ENCODE assay signal across 16 cellular contexts in genomic region chr6:133407320-133408100, GRCh38.
"Had no signal": no experiment of that assay in that cellular context is flagged by ENCODE, and none has a peak within 500 bp of the region (broad histone marks: within the 10 kb centered on the region; RNA-seq: fewer than 3 reads in every experiment).

No MANE protein-coding gene starts in this region.

- H3K4me3 ChIP-seq: cardiac muscle cell, dorsolateral prefrontal cortex, mucosa of descending colon had no signal

- DNase-seq: activated CD4-positive, alpha-beta T cell treated with anti-CD3 and anti-CD28 coated beads, Interleukin-2, amount 50 U/mL, for 1 hour; activated effector memory CD4-positive, alpha-beta T cell treated with anti-CD3 and anti-CD28 coated beads, Interleukin-2, amount 50 U/mL, for 16 hours; activated T-cell treated with anti-CD3 and anti-CD28 coated beads, Interleukin-2, amount 50 U/mL, for 72 hours; dorsolateral prefrontal cortex; foreskin melanocyte; glutamatergic neuron; left ventricle myocardium superior; mucosa of descending colon; naive B cell; stimulated activated naive B cell treated with anti-CD40 and anti-IgM and Interleukin-4, amounts not matched to agents 10 μg/mL and 1 μg/mL and 100 μg/mL, for 72 hours had no signal

- H3K27me3 Mint-ChIP-seq: naive B cell; stimulated activated naive B cell treated with anti-CD40 and anti-IgM and Interleukin-4, amounts not matched to agents 10 μg/mL and 1 μg/mL and 100 μg/mL, for 72 hours had no signal

- ATAC-seq: activated CD4-positive, CD25-positive, alpha-beta regulatory T cell treated with anti-CD3 and anti-CD28 coated beads, Interleukin-2, amount 50 U/mL, for 24 hours; activated T-cell treated with anti-CD3 and anti-CD28 coated beads, Interleukin-2, amount 50 U/mL, for 72 hours; left ventricle myocardium superior; mucosa of descending colon; stimulated activated naive B cell treated with anti-CD40 and anti-IgM and Interleukin-4, amounts not matched to agents 10 μg/mL and 1 μg/mL and 100 μg/mL, for 72 hours had no signal

- H3K36me3 ChIP-seq: cardiac muscle cell, neutrophil had no signal

- H3K9me3 Mint-ChIP-seq: activated naive CD4-positive, alpha-beta T cell treated with anti-CD3 and anti-CD28 coated beads, Interleukin-2, amount 50 U/mL, for 24 hours; activated T-cell treated with anti-CD3 and anti-CD28 coated beads, Interleukin-2, amount 50 U/mL, for 72 hours; T-helper 1 cell treated with Interleukin-12 subunit alpha and Interleukin-12 subunit beta and Interleukin-4 antibody, amounts not matched to agents 30 μg/mL and 1 μg/mL, for 36 hours had no signal

- H3K4me1 ChIP-seq: parathyroid adenoma had no signal

- H3K27ac ChIP-seq: cardiac muscle cell, dorsolateral prefrontal cortex, neutrophil, parathyroid adenoma had no signal

- H3K27me3 ChIP-seq: cardiac muscle cell, neutrophil had no signal

- H3K27ac Mint-ChIP-seq: activated naive CD4-positive, alpha-beta T cell treated with anti-CD3 and anti-CD28 coated beads, Interleukin-2, amount 50 U/mL, for 24 hours; activated T-cell treated with anti-CD3 and anti-CD28 coated beads, Interleukin-2, amount 50 U/mL, for 72 hours; naive B cell; stimulated activated naive B cell treated with anti-CD40 and anti-IgM and Interleukin-4, amounts not matched to agents 10 μg/mL and 1 μg/mL and 100 μg/mL, for 72 hours; T-helper 1 cell treated with Interleukin-12 subunit alpha and Interleukin-12 subunit beta and Interleukin-4 antibody, amounts not matched to agents 30 μg/mL and 1 μg/mL, for 36 hours had no signal

- H3K4me1 Mint-ChIP-seq: activated naive CD4-positive, alpha-beta T cell treated with anti-CD3 and anti-CD28 coated beads, Interleukin-2, amount 50 U/mL, for 24 hours; naive B cell; stimulated activated naive B cell treated with anti-CD40 and anti-IgM and Interleukin-4, amounts not matched to agents 10 μg/mL and 1 μg/mL and 100 μg/mL, for 72 hours had no signal

- H3K36me3 Mint-ChIP-seq: activated naive CD4-positive, alpha-beta T cell treated with anti-CD3 and anti-CD28 coated beads, Interleukin-2, amount 50 U/mL, for 24 hours; naive B cell; stimulated activated naive B cell treated with anti-CD40 and anti-IgM and Interleukin-4, amounts not matched to agents 10 μg/mL and 1 μg/mL and 100 μg/mL, for 72 hours had no signal

- H3K9me3 ChIP-seq: mucosa of descending colon, neutrophil had no signal

- H3K4me3 Mint-ChIP-seq: activated naive CD4-positive, alpha-beta T cell treated with anti-CD3 and anti-CD28 coated beads, Interleukin-2, amount 50 U/mL, for 24 hours; activated T-cell treated with anti-CD3 and anti-CD28 coated beads, Interleukin-2, amount 50 U/mL, for 72 hours; naive B cell; stimulated activated naive B cell treated with anti-CD40 and anti-IgM and Interleukin-4, amounts not matched to agents 10 μg/mL and 1 μg/mL and 100 μg/mL, for 72 hours; T-helper 1 cell treated with Interleukin-12 subunit alpha and Interleukin-12 subunit beta and Interleukin-4 antibody, amounts not matched to agents 30 μg/mL and 1 μg/mL, for 36 hours had no signal
